ENCODE assay signal across 8 cellular contexts in the genomic region with DNA sequence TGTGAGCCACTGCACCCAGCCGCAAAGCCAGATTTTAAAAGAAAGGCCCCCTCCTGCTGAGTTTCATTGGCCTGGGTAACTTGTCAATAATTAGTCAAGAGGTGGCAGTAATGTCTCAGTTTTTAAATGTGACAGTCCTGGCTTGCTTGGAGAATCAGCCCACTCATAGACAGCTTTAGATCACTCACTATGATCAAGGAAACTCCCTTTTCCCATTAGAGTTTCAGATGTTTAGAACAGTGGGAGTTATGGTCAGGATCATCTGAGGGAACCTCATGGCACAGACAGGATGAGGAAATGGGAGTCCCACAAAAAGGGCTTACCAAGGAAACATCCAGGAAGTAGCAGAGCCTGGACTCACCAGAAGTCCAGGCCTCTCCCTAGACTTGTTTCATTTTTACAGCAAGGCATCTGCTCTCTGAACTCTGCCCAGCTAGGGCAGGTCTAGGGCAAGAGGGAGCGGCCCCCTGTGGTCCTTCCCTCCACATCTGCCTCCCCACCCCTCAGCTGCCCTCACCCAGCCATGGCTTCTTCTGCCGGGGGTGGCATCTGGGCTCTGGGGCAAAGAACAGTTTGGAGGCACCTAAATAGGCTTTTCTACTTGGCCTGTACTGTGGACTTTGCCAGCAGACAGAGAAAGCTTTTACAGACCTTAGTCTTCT. TPM values are rescaled to one million over a fixed set of nuclear protein-coding genes. Genes with fewer than 3 reads are reported as not detected.
DNase-seq lines count a peak whose midpoint lies in the region; ATAC-seq, FAIRE-seq and TF ChIP-seq lines count a peak whose summit lies in the region.
"Had no signal": no experiment of that assay in that cellular context is flagged by ENCODE, and none has a peak within 500 bp of the region (broad histone marks: within the 10 kb centered on the region; RNA-seq: fewer than 3 reads in every experiment).

No MANE protein-coding gene starts in this region.

- no peaks in the 10 kb centered on the region for H3K27me3 Mint-ChIP-seq in neural crest cell (ENCODE audit: low read depth)

- peaks cover 31% of the 10 kb centered on the region for H3K4me1 Mint-ChIP-seq in neural crest cell
- H3K4me1 Mint-ChIP-seq: natural killer cell had no signal

- H3K9me3 ChIP-seq in OCI-LY3 (ENCODE audit: insufficient read depth, low read length) (no peaks in the 10 kb centered on the region), endothelial cell of umbilical vein (replicated peaks; ENCODE audit: control insufficient read depth, insufficient read depth, low read length) (no peaks in the 10 kb centered on the region)

- peak; percentile 53 for ATAC-seq in HG03039 (IDR thresholded peaks at IDR 0.05; ENCODE audit: unreplicated experiment)

- H2AFZ ChIP-seq in OCI-LY3 (ENCODE audit: low read depth, low read length) (peak overlapping the region; percentile 62; the same call in 1 of the 2 replicates), endothelial cell of umbilical vein (ENCODE audit: low read depth, low read length) (peak overlapping the region; percentile 74)

- peak; percentile 83 for FAIRE-seq in endothelial cell of umbilical vein (lab: Jason Lieb, UNC)

- no peaks in the 10 kb centered on the region for H4K20me1 ChIP-seq in OCI-LY3 (ENCODE audit: insufficient read depth, low read length)
- H4K20me1 ChIP-seq in endothelial cell of umbilical vein (replicated peaks; ENCODE audit: control insufficient read depth, extremely low read depth, insufficient read depth, low read length): no peaks in the 10 kb centered on the region

- no TSS peak for BruUV-seq in endothelial cell of umbilical vein (replicated peaks; lab: Mats Ljungman, UMichigan)

- H3K27me3 ChIP-seq in OCI-LY3 (ENCODE audit: low read depth, low read length) (peaks cover 6% of the 10 kb centered on the region; the same call in 1 of the 2 replicates), endothelial cell of umbilical vein (ENCODE audit: control insufficient read depth in 2 of 2, insufficient read depth in 2 of 2, low read length in 2 of 2) (no peaks in the 10 kb centered on the region)

- H3K4me3 ChIP-seq in OCI-LY3 (ENCODE audit: low read length): no peak overlapping the region
- H3K4me3 ChIP-seq in endothelial cell of umbilical vein (replicated peaks in 1 of 3; ENCODE audit: insufficient read depth in 1 of 3, low read depth in 1 of 3, low read length in 3 of 3): no peak overlapping the region

- H3K79me2 ChIP-seq in OCI-LY3 (ENCODE audit: low read length) (no peaks in the 10 kb centered on the region), endothelial cell of umbilical vein (ENCODE audit: control insufficient read depth, insufficient read depth, low read length) (no peaks in the 10 kb centered on the region)

- H3K27ac Mint-ChIP-seq in neural crest cell (ENCODE audit: unreplicated experiment): no peak overlapping the region
- H3K27ac Mint-ChIP-seq: natural killer cell had no signal

- DNase-seq in GM10266 (ENCODE audit: extremely low spot score) (peak; percentile 59), endothelial cell of umbilical vein (ENCODE audit: low read depth, low spot score) (peak; percentile 79), neural crest cell (ENCODE audit: low read depth, low spot score) (no peak), activated gamma-delta T cell treated with Interleukin-2 at 50 U/mL for 16 hours (no peak)
- no peak for DNase-seq in activated CD4-positive, CD25-positive, alpha-beta regulatory T cell treated with anti-CD3 and anti-CD28 coated beads, Interleukin-2, amount 50 U/mL, for 72 hours
- DNase-seq: natural killer cell had no signal

- intact Hi-C loops in endothelial cell of umbilical vein (cut with micrococcal nuclease): loop anchor here (1.0 to 5.0 kb wide), 6 partner anchors 184 to 622 kb away; partner anchors contain the start of gene DUSP16

- H3K9me3 Mint-ChIP-seq in neural crest cell: no peaks in the 10 kb centered on the region
- H3K9me3 Mint-ChIP-seq: natural killer cell had no signal

- peaks cover 4% of the 10 kb centered on the region; the same call in 1 of the 2 replicates for H3K4me1 ChIP-seq in OCI-LY3 (ENCODE audit: low read length)
- peaks cover 5% of the 10 kb centered on the region for H3K4me1 ChIP-seq in endothelial cell of umbilical vein (ENCODE audit: control insufficient read depth, extremely low read depth, insufficient read depth, low read length)

- TF ChIP-seq CTCF in GM10266 (IDR thresholded peaks at IDR 0.05; ENCODE audit: control insufficient read depth, insufficient read depth, low read depth, missing control alignments): peak; percentile 54
- TF ChIP-seq CTCF in OCI-LY3 (IDR thresholded peaks at IDR 0.05; ENCODE audit: low read depth, low read length): peak; percentile 67
- peak; percentile 17 to 29 for TF ChIP-seq CTCF in endothelial cell of umbilical vein (IDR thresholded peaks at IDR 0.05; ENCODE audit: extremely low read depth in 1 of 2, insufficient read depth in 1 of 2, low read depth in 1 of 2, low read length in 2 of 2)
- peak; percentile 56 for TF ChIP-seq CTCF in neural crest cell (conservative IDR thresholded peaks at IDR 0.05)

- H3K36me3 ChIP-seq in OCI-LY3 (replicated peaks; ENCODE audit: low read depth, low read length) (no peaks in the 10 kb centered on the region), endothelial cell of umbilical vein (ENCODE audit: control insufficient read depth in 2 of 2, extremely low read depth in 1 of 2, insufficient read depth in 2 of 2, low read length in 2 of 2) (no peaks in the 10 kb centered on the region)

- no peaks in the 10 kb centered on the region for H3K36me3 Mint-ChIP-seq in neural crest cell (ENCODE audit: low read depth)
- H3K36me3 Mint-ChIP-seq: natural killer cell had no signal

- POLR2A ChIA-PET in endothelial cell of umbilical vein (lab: Charles Lee): interaction anchor here (0.6 to 1.0 kb wide), 4 partner anchors 32 to 1940 kb away, joined by 3 read pairs; partner anchors contain the start of gene LRP6

- no peak overlapping the region for H3K27ac ChIP-seq in OCI-LY3 (ENCODE audit: low read length)
- H3K27ac ChIP-seq in endothelial cell of umbilical vein (ENCODE audit: insufficient read depth, low read depth, low read length): peak overlapping the region; percentile 40

- dilution Hi-C loops in endothelial cell of umbilical vein (cut with MboI; ENCODE audit: extremely low pct_ligation_motif_present, low sequenced_read_pairs): loop anchor here (25.0 kb wide), 1 partner anchor 255 kb away; no protein-coding TSS in a partner anchor

- no peak overlapping the region for H3K4me2 ChIP-seq in OCI-LY3 (ENCODE audit: low read length)
- H3K4me2 ChIP-seq in endothelial cell of umbilical vein (ENCODE audit: insufficient read depth, low read length): no peak overlapping the region

- CTCF ChIA-PET in endothelial cell of umbilical vein (lab: Charles Lee): interaction anchor here (0.7 to 6.9 kb wide), 25 partner anchors 8 to 655 kb away, joined by 3 to 155 read pairs (median 5); partner anchors contain the start of genes BORCS5, LRP6 and MANSC1

- H3K9me1 ChIP-seq in endothelial cell of umbilical vein (replicated peaks; ENCODE audit: control insufficient read depth, extremely low read depth, insufficient read depth, low read length): no peaks in the 10 kb centered on the region

- H3K9ac ChIP-seq in OCI-LY3 (ENCODE audit: low read length) (no peak overlapping the region), endothelial cell of umbilical vein (replicated peaks; ENCODE audit: extremely low read depth, insufficient read depth, low read length) (peak overlapping the region; percentile 17)

- H3K4me3 Mint-ChIP-seq in neural crest cell: no peak overlapping the region
- H3K4me3 Mint-ChIP-seq: natural killer cell had no signal

- TF ChIP-seq POLR2A in endothelial cell of umbilical vein (IDR thresholded peaks at IDR 0.05; ENCODE audit: low read depth, low read length): no peak

TF ChIP-seq in endothelial cell of umbilical vein, 7 proteins besides CTCF, POLR2A, EP300 and RAD21:
- TF ChIP-seq GATA2 (IDR thresholded peaks at IDR 0.05; ENCODE audit: insufficient read depth, insufficient read length, low read depth, low read length): no peak
- TF ChIP-seq FOS (IDR thresholded peaks at IDR 0.05; ENCODE audit: borderline replicate concordance, insufficient read depth, low read length): no peak
- TF ChIP-seq EZH2 (IDR thresholded peaks at IDR 0.05; ENCODE audit: borderline replicate concordance, low read depth, low read length, severe bottlenecking): no peak
- no peak for TF ChIP-seq JUN (IDR thresholded peaks at IDR 0.05; ENCODE audit: borderline replicate concordance, insufficient read depth, insufficient read length, low read depth)
- no peak for TF ChIP-seq POLR2AphosphoS5 (IDR thresholded peaks at IDR 0.05; ENCODE audit: insufficient read depth, low read depth, low read length)
- no peak for TF ChIP-seq MAX (IDR thresholded peaks at IDR 0.05; ENCODE audit: insufficient read depth, insufficient read length)
- no peak for TF ChIP-seq MYC (IDR thresholded peaks at IDR 0.05; ENCODE audit: low read depth, low read length)

RNA-seq across cellular contexts. Expression of gene BCL2L14, which starts 11.2 kb away (rescaled TPM):
- total RNA-seq in endothelial cell of umbilical vein (not detected in 2 replicates), neural crest cell (0.86 and 1.2 TPM in 2 replicates)
- not detected in 2 replicates for polyA plus RNA-seq in endothelial cell of umbilical vein
- not detected in 2 replicates for polyA plus RNA-seq in endothelial cell of umbilical vein (2011; cell fraction: cytosol; rRNA removed)
- not detected in 2 replicates for polyA plus RNA-seq in endothelial cell of umbilical vein (2011; cell fraction: nucleus; rRNA removed)
- not detected in 2 replicates for polyA plus RNA-seq in endothelial cell of umbilical vein (2012)
- polyA minus RNA-seq in endothelial cell of umbilical vein: not detected in 2 replicates
- not detected for polyA minus RNA-seq in endothelial cell of umbilical vein (2011; cell fraction: cytosol; rRNA and poly(A)+ RNA removed)
- polyA minus RNA-seq in endothelial cell of umbilical vein (2011; cell fraction: nucleus; rRNA and poly(A)+ RNA removed): not detected in 2 replicates

Comparison
In these comparisons a context has a peak if more than half of its experiments do, and no peak if none do; other contexts are left out.
1. DNase-seq: peak in GM10266 (single experiment) and endothelial cell of umbilical vein (single experiment); none in neural crest cell (single experiment), activated CD4-positive, CD25-positive, alpha-beta regulatory T cell treated with anti-CD3 and anti-CD28 coated beads, Interleukin-2, amount 50 U/mL, for 72 hours (single experiment) and activated gamma-delta T cell treated with Interleukin-2 at 50 U/mL for 16 hours (single experiment).
2. Peak in every context shown above with its lines, with median percentiles within 50 percentile points of each other: CTCF ChIP-seq.